Comparison of ENCODE assay signal across 16 cellular contexts in the genomic region with DNA sequence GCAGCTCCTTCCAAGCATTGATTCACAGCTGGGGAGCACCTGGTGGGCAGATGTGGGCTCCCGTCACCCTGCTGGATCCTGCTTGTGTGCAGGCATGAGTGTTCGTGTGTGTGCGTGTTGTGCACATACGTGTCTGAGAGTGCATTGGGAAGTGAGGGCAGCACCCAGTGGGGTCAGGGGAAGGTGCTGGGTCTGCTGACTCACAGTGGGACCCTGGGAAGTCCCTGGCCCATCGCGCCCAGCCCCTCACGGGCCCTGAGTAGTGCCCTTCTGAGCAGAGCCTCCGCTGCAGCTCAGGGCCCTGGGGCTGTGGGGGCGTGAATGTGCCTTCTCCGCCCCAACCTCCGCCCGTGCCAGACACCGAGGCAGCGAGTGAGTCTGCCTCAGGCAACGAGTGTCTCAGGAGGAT. TPM values are rescaled to one million over a fixed set of nuclear protein-coding genes. Genes with fewer than 3 reads are reported as not detected.
DNase-seq lines count a peak whose midpoint lies in the region; ATAC-seq lines count a peak whose summit lies in the region.
"Had no signal": no experiment of that assay in that cellular context is flagged by ENCODE, and none has a peak within 500 bp of the region (broad histone marks: within the 10 kb centered on the region; RNA-seq: fewer than 3 reads in every experiment).

No MANE protein-coding gene starts in this region.

- peak; percentile 4 for ATAC-seq in activated naive CD8-positive, alpha-beta T cell treated with anti-CD3 and anti-CD28 coated beads, Interleukin-2, amount 50 U/mL, for 24 hours
- ATAC-seq in GM21717 (IDR thresholded peaks at IDR 0.05; ENCODE audit: unreplicated experiment) (peak; percentile 56), HG03520 (IDR thresholded peaks at IDR 0.05; ENCODE audit: unreplicated experiment) (no peak)
- ATAC-seq in stimulated activated memory B cell treated with anti-CD40 and anti-IgM and Interleukin-4, amounts not matched to agents 10 μg/mL and 1 μg/mL and 100 μg/mL, for 72 hours, result peak; percentile 82

- H3K27ac Mint-ChIP-seq in activated naive CD8-positive, alpha-beta T cell treated with anti-CD3 and anti-CD28 coated beads, Interleukin-2, amount 50 U/mL, for 24 hours, result no peak overlapping the region
- no peak overlapping the region for H3K27ac Mint-ChIP-seq in activated naive CD8-positive, alpha-beta T cell treated with anti-CD3 and anti-CD28 coated beads for 36 hours
- H3K27ac Mint-ChIP-seq in stimulated activated memory B cell treated with anti-CD40 and anti-IgM and Interleukin-4, amounts not matched to agents 10 μg/mL and 1 μg/mL and 100 μg/mL, for 72 hours, result peak overlapping the region; percentile 58
- H3K27ac Mint-ChIP-seq: CD4-positive, alpha-beta T cell; type B pancreatic cell had no signal

- DNase-seq in activated naive CD8-positive, alpha-beta T cell treated with anti-CD3 and anti-CD28 coated beads, Interleukin-2, amount 50 U/mL, for 24 hours, result no peak
- no peak for DNase-seq in activated naive CD8-positive, alpha-beta T cell treated with anti-CD3 and anti-CD28 coated beads for 36 hours
- DNase-seq in M059J (ENCODE audit: low read depth) (peak; percentile 40), NCI-H1694 (lab: John Stamatoyannopoulos, UW) (no peak)
- DNase-seq in effector CD8-positive, alpha-beta T cell (lab: John Stamatoyannopoulos, UW), result no peak
- DNase-seq: activated CD4-positive, alpha-beta T cell treated with anti-CD3 and anti-CD28 coated beads, Interleukin-2, amount 50 U/mL, for 1 hour; activated T-cell treated with anti-CD3 and anti-CD28 coated beads, Interleukin-2, amount 50 U/mL, for 1 hour; CD4-positive, alpha-beta T cell; effector CD4-positive, alpha-beta T cell; GOT3; midbrain; NCI-H1048 had no signal

- peaks cover 2% of the 10 kb centered on the region for H3K27me3 Mint-ChIP-seq in activated naive CD8-positive, alpha-beta T cell treated with anti-CD3 and anti-CD28 coated beads, Interleukin-2, amount 50 U/mL, for 24 hours
- peaks cover 6% of the 10 kb centered on the region for H3K27me3 Mint-ChIP-seq in activated naive CD8-positive, alpha-beta T cell treated with anti-CD3 and anti-CD28 coated beads for 36 hours
- peaks cover 44% of the 10 kb centered on the region for H3K27me3 Mint-ChIP-seq in stimulated activated memory B cell treated with anti-CD40 and anti-IgM and Interleukin-4, amounts not matched to agents 10 μg/mL and 1 μg/mL and 100 μg/mL, for 72 hours
- H3K27me3 Mint-ChIP-seq: CD4-positive, alpha-beta T cell had no signal

- no peaks in the 10 kb centered on the region for H3K36me3 Mint-ChIP-seq in activated naive CD8-positive, alpha-beta T cell treated with anti-CD3 and anti-CD28 coated beads, Interleukin-2, amount 50 U/mL, for 24 hours (ENCODE audit: low read depth)
- no peaks in the 10 kb centered on the region for H3K36me3 Mint-ChIP-seq in activated naive CD8-positive, alpha-beta T cell treated with anti-CD3 and anti-CD28 coated beads for 36 hours
- H3K36me3 Mint-ChIP-seq in stimulated activated memory B cell treated with anti-CD40 and anti-IgM and Interleukin-4, amounts not matched to agents 10 μg/mL and 1 μg/mL and 100 μg/mL, for 72 hours, result no peaks in the 10 kb centered on the region
- H3K36me3 Mint-ChIP-seq: type B pancreatic cell had no signal

- no peaks in the 10 kb centered on the region for H3K4me1 Mint-ChIP-seq in activated naive CD8-positive, alpha-beta T cell treated with anti-CD3 and anti-CD28 coated beads, Interleukin-2, amount 50 U/mL, for 24 hours
- peaks cover 7% of the 10 kb centered on the region for H3K4me1 Mint-ChIP-seq in activated naive CD8-positive, alpha-beta T cell treated with anti-CD3 and anti-CD28 coated beads for 36 hours
- H3K4me1 Mint-ChIP-seq in stimulated activated memory B cell treated with anti-CD40 and anti-IgM and Interleukin-4, amounts not matched to agents 10 μg/mL and 1 μg/mL and 100 μg/mL, for 72 hours, result peaks cover 41% of the 10 kb centered on the region

- H3K4me3 Mint-ChIP-seq in activated naive CD8-positive, alpha-beta T cell treated with anti-CD3 and anti-CD28 coated beads, Interleukin-2, amount 50 U/mL, for 24 hours, result no peak overlapping the region
- H3K4me3 Mint-ChIP-seq in activated naive CD8-positive, alpha-beta T cell treated with anti-CD3 and anti-CD28 coated beads for 36 hours, result no peak overlapping the region
- no peak overlapping the region for H3K4me3 Mint-ChIP-seq in stimulated activated memory B cell treated with anti-CD40 and anti-IgM and Interleukin-4, amounts not matched to agents 10 μg/mL and 1 μg/mL and 100 μg/mL, for 72 hours
- H3K4me3 Mint-ChIP-seq: CD4-positive, alpha-beta T cell; type B pancreatic cell had no signal

- H3K9me3 Mint-ChIP-seq in activated naive CD8-positive, alpha-beta T cell treated with anti-CD3 and anti-CD28 coated beads, Interleukin-2, amount 50 U/mL, for 24 hours, result no peaks in the 10 kb centered on the region
- H3K9me3 Mint-ChIP-seq in activated naive CD8-positive, alpha-beta T cell treated with anti-CD3 and anti-CD28 coated beads for 36 hours, result no peaks in the 10 kb centered on the region
- peaks cover 2% of the 10 kb centered on the region for H3K9me3 Mint-ChIP-seq in stimulated activated memory B cell treated with anti-CD40 and anti-IgM and Interleukin-4, amounts not matched to agents 10 μg/mL and 1 μg/mL and 100 μg/mL, for 72 hours
- H3K9me3 Mint-ChIP-seq: CD4-positive, alpha-beta T cell; type B pancreatic cell had no signal

RNA-seq across cellular contexts. Expression of a gene that starts 36.8 kb away (rescaled TPM):
- total RNA-seq in activated naive CD8-positive, alpha-beta T cell treated with anti-CD3 and anti-CD28 coated beads for 36 hours, result not detected
- total RNA-seq in M059J (2014; rRNA removed; shearing (Covaris generic)), result 2.0 and 3.1 TPM in 2 replicates
